Comparison of ENCODE assay signal across 2 cellular contexts in the genomic region with DNA sequence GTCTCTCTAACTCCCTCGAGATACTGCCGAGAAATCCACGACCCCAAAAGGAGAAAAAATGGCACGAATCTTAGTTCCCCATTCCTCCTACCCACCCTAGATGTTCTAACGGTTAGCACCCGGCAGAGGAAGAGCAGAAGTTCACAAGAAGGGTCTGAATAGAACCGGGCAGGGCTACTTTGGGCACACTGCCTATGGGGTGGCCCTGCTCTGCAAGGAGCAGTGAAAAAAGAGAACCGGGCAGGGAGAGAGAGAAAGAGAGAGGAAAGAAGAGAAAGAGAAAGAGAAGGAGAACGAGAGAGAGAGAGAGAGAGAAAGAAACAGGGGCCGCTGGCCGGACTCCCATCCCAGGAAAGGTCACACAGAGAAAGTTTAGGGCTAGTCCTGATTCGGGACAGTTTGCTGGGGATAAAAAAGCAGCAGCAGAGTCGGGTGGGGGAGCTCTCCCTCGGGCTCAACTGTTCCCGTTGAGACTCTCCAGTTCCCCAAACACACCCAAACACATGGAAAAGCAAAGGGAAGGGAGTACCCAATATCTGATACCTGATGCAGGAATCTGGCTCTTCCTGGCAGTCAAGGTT.
TF ChIP-seq lines count a peak whose summit lies in the region.

No MANE protein-coding gene starts in this region.

TF ChIP-seq in A549, 52 proteins besides CTCF, POLR2A, EP300 and RAD21:
- peak; percentile 28; the same call in 1 of the 2 replicates for TF ChIP-seq PHF8 (IDR thresholded peaks at IDR 0.05; ENCODE audit: borderline replicate concordance, low read depth)
- no peak for TF ChIP-seq ZC3H11A (IDR thresholded peaks at IDR 0.05)
- no peak for TF ChIP-seq ESRRA (IDR thresholded peaks at IDR 0.05; ENCODE audit: borderline replicate concordance, low read length)
- TF ChIP-seq, protein P1, sequence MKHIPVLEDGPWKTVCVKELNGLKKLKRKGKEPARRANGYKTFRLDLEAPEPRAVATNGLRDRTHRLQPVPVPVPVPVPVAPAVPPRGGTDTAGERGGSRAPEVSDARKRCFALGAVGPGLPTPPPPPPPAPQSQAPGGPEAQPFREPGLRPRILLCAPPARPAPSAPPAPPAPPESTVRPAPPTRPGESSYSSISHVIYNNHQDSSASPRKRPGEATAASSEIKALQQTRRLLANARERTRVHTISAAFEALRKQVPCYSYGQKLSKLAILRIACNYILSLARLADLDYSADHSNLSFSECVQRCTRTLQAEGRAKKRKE (CRISPR knock-in tag; IDR thresholded peaks at IDR 0.05; ENCODE audit: low read depth) = no peak

TF ChIP-seq in endothelial cell of umbilical vein, 7 proteins besides CTCF, POLR2A, EP300 and RAD21:
- TF ChIP-seq JUN (IDR thresholded peaks at IDR 0.05; ENCODE audit: borderline replicate concordance, insufficient read depth, insufficient read length, low read depth) = no peak
- no peak for TF ChIP-seq GATA2 (IDR thresholded peaks at IDR 0.05; ENCODE audit: insufficient read depth, insufficient read length, low read depth, low read length)
- no peak for TF ChIP-seq FOS (IDR thresholded peaks at IDR 0.05; ENCODE audit: borderline replicate concordance, insufficient read depth, low read length)
- TF ChIP-seq MYC (IDR thresholded peaks at IDR 0.05; ENCODE audit: low read depth, low read length) = no peak
- TF ChIP-seq POLR2AphosphoS5 (IDR thresholded peaks at IDR 0.05; ENCODE audit: insufficient read depth, low read depth, low read length) = no peak
- TF ChIP-seq MAX (IDR thresholded peaks at IDR 0.05; ENCODE audit: insufficient read depth, insufficient read length) = no peak
- no peak for TF ChIP-seq EZH2 (IDR thresholded peaks at IDR 0.05; ENCODE audit: borderline replicate concordance, low read depth, low read length, severe bottlenecking)
